Comparison of ENCODE assay signal across 8 cellular contexts in the genomic region with DNA sequence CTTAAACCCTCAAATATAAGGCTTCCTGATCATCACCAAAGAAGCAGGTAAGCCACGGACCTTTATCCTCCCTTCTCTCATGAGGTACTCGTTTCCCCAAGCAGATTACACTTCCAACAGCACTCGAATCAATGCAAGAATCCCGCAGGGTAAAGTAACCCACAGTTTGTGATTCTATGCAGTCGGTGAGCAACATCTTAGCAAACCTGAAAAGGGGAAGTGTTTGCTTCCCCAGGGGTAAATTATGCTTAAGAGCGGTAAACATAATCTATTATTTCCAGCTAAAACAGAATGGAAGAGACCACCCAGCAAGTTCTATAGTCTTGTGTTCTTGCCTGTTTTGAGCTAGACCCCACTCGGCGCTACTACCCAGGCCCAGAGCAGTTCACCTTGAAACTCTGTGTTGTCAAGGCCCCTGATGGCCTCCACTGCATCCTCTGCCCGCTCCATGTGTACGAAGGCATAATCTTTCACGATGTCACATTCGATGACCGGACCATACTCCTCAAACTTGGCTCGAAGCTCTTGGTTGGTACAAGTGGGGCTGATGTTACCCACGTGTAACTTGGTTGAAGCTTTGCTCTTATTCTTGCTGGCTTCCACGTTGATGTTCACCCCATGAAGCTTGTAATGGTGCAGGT. TPM values are rescaled to one million over a fixed set of nuclear protein-coding genes. Genes with fewer than 3 reads are reported as not detected.
DNase-seq lines count a peak whose midpoint lies in the region; ATAC-seq and TF ChIP-seq lines count a peak whose summit lies in the region.

No MANE protein-coding gene starts in this region.

- no peaks in the 10 kb centered on the region for H3K9me3 ChIP-seq in CD8-positive, alpha-beta T cell (ENCODE audit: low read length)
- H3K9me3 ChIP-seq in neuron (ENCODE audit: low read length) = peaks cover 2% of the 10 kb centered on the region

- DNase-seq in CD8-positive, alpha-beta T cell = no peak
- peak; percentile 54 for DNase-seq in MV-4-11 (lab: John Stamatoyannopoulos, UW)
- peak; percentile 21 for DNase-seq in chondrocyte (ENCODE audit: low spot score)
- DNase-seq in DMS79 (lab: John Stamatoyannopoulos, UW) = no peak
- no peak for DNase-seq in stimulated activated CD4-positive, alpha-beta T cell treated with anti-CD3 and anti-CD28 coated beads, Interleukin-2, amount 100 ng/mL, for 24 hours
- DNase-seq in NCI-H748 (lab: John Stamatoyannopoulos, UW; ENCODE audit: unreplicated experiment) = no peak

- H3K4me3 ChIP-seq in CD8-positive, alpha-beta T cell (ENCODE audit: low read depth, low read length) = peak overlapping the region; percentile 79
- peak overlapping the region; percentile 95 for H3K4me3 ChIP-seq in neuron (ENCODE audit: low read length)

- H3K36me3 Mint-ChIP-seq in CD8-positive, alpha-beta T cell = peaks cover 6% of the 10 kb centered on the region
- H3K36me3 Mint-ChIP-seq in chondrocyte (ENCODE audit: low read depth) = peaks cover 5% of the 10 kb centered on the region

- peak overlapping the region; percentile 70 for H3K27ac Mint-ChIP-seq in CD8-positive, alpha-beta T cell
- peak overlapping the region; percentile 99 for H3K27ac Mint-ChIP-seq in chondrocyte (ENCODE audit: unreplicated experiment)

- H2AFZ ChIP-seq in neuron (ENCODE audit: low read depth, low read length) = no peak overlapping the region

- H3K9me3 Mint-ChIP-seq in CD8-positive, alpha-beta T cell = no peaks in the 10 kb centered on the region
- H3K9me3 Mint-ChIP-seq in chondrocyte (ENCODE audit: low read depth) = no peaks in the 10 kb centered on the region

- no peak for ATAC-seq in CD8-positive, alpha-beta T cell
- ATAC-seq in HG02571 (IDR thresholded peaks at IDR 0.05; ENCODE audit: unreplicated experiment) = no peak

- H3K4me1 ChIP-seq in CD8-positive, alpha-beta T cell (ENCODE audit: insufficient read depth, low read length) = peaks cover 24% of the 10 kb centered on the region
- H3K4me1 ChIP-seq in neuron (ENCODE audit: insufficient read depth, low read length) = peaks cover 27% of the 10 kb centered on the region

- CTCF ChIA-PET in CD8-positive, alpha-beta T cell (lab: Charles Lee) = interaction anchor here (1.1 to 7.6 kb wide), 7 partner anchors 30 to 268 kb away, joined by 4 to 280 read pairs (median 22); a partner anchor contains a TSS

- H3K27me3 Mint-ChIP-seq in CD8-positive, alpha-beta T cell (ENCODE audit: low read depth) = no peaks in the 10 kb centered on the region
- H3K27me3 Mint-ChIP-seq in chondrocyte (ENCODE audit: low read depth) = no peaks in the 10 kb centered on the region

- H3K4me3 Mint-ChIP-seq in CD8-positive, alpha-beta T cell = peak overlapping the region; percentile 88
- H3K4me3 Mint-ChIP-seq in chondrocyte (ENCODE audit: unreplicated experiment) = peak overlapping the region; percentile 91

- TF ChIP-seq CTCF in CD8-positive, alpha-beta T cell (IDR thresholded peaks at IDR 0.05) = no peak
- no peak for TF ChIP-seq CTCF in chondrocyte (IDR thresholded peaks at IDR 0.05)

- peaks cover 40% of the 10 kb centered on the region for H3K4me1 Mint-ChIP-seq in CD8-positive, alpha-beta T cell (ENCODE audit: low read depth)
- peaks cover 44% of the 10 kb centered on the region for H3K4me1 Mint-ChIP-seq in chondrocyte (ENCODE audit: low read depth)

- H3K27me3 ChIP-seq in CD8-positive, alpha-beta T cell (ENCODE audit: insufficient read depth, low read length) = no peaks in the 10 kb centered on the region
- H3K27me3 ChIP-seq in neuron (ENCODE audit: insufficient read depth, low read length) = no peaks in the 10 kb centered on the region

- H3K36me3 ChIP-seq in CD8-positive, alpha-beta T cell (ENCODE audit: insufficient read depth, low read length) = no peaks in the 10 kb centered on the region
- peaks cover 26% of the 10 kb centered on the region for H3K36me3 ChIP-seq in neuron (ENCODE audit: insufficient read depth, low read length)

- POLR2A ChIA-PET in CD8-positive, alpha-beta T cell (lab: Charles Lee) = interaction anchor here (1.0 to 3.0 kb wide), 15 partner anchors 16 to 283 kb away, joined by 3 to 57 read pairs (median 11); a partner anchor contains a TSS

- intact Hi-C loops in CD8-positive, alpha-beta T cell (cut with DNase I, micrococcal nuclease) = loop anchor here (2.0 to 5.0 kb wide), 3 partner anchors 68 to 364 kb away; a partner anchor contains a TSS

- H3K27ac ChIP-seq in CD8-positive, alpha-beta T cell (ENCODE audit: low read depth, low read length) = no peak overlapping the region

RNA-seq across cellular contexts. Expression of a gene that starts 1.3 kb away (rescaled TPM):
- total RNA-seq in CD8-positive, alpha-beta T cell = 1 to 10 TPM; 5.4 to 5.6 TPM
- 19.6 to 26.3 TPM (median 22.5 TPM) in 3 replicates for total RNA-seq in chondrocyte

RNA-seq across cellular contexts. Expression of a gene that starts 37.9 kb away (rescaled TPM):
- total RNA-seq in CD8-positive, alpha-beta T cell = 100 to 1,000 TPM; 183 to 191 TPM
- total RNA-seq in chondrocyte = 109 to 118 TPM (median 117 TPM) in 3 replicates

RNA-seq across cellular contexts. Expression of a gene that starts 52.6 kb away (rescaled TPM):
- not detected for total RNA-seq in CD8-positive, alpha-beta T cell
- total RNA-seq in chondrocyte = 13.2 to 18.6 TPM (median 15.7 TPM) in 3 replicates

RNA-seq across cellular contexts. Expression of a gene that starts 60.0 kb away (rescaled TPM):
- 100 to 1,000 TPM; 198 to 213 TPM for total RNA-seq in CD8-positive, alpha-beta T cell
- total RNA-seq in chondrocyte = 43.9 to 65.2 TPM (median 45.6 TPM) in 3 replicates

Comparison
In these comparisons a context has a peak if more than half of its experiments do, and no peak if none do; other contexts are left out.
1. DNase-seq: peak in MV-4-11 (single experiment) and chondrocyte (single experiment); none in CD8-positive, alpha-beta T cell (0 of 7), DMS79 (single experiment), stimulated activated CD4-positive, alpha-beta T cell treated with anti-CD3 and anti-CD28 coated beads, Interleukin-2, amount 100 ng/mL, for 24 hours (0 of 2) and NCI-H748 (single experiment).
2. RNA of a gene that starts 52.6 kb away (total RNA-seq): 13.2 to 18.6 TPM in chondrocyte; not detected in CD8-positive, alpha-beta T cell; every median in the first group is over 10 times any median in the second.